In the genomic region with DNA sequence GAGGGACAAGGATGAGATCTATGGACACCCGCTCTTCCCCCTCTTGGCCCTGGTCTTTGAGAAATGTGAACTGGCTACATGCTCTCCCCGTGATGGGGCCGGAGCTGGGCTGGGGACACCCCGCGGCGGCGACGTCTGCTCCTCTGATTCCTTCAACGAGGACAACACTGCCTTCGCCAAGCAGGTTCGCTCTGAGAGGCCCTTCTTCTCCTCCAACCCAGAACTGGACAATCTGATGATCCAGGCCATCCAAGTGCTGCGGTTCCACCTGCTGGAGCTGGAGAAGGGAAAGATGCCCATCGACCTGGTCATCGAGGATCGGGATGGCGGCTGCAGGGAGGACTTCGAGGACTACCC, we compare ENCODE assay signal across 13 cellular contexts. TPM values are rescaled to one million over a fixed set of nuclear protein-coding genes. Genes with fewer than 3 reads are reported as not detected.
"Had no signal": no experiment of that assay in that cellular context is flagged by ENCODE, and none has a peak within 500 bp of the region (broad histone marks: within the 10 kb centered on the region; RNA-seq: fewer than 3 reads in every experiment).

No MANE protein-coding gene starts in this region.

RNA-seq across cellular contexts. Expression of gene CDRT15L2, which starts 9.9 kb away (rescaled TPM):
- total RNA-seq: frontal cortex; kidney epithelial cell; left lung; mammary epithelial cell; mononuclear cell; myocyte; osteoblast; pulmonary artery endothelial cell; right cardiac atrium; SK-MEL-5; T-helper 1 cell treated with Interleukin-12 subunit alpha and Interleukin-12 subunit beta and Interleukin-4 antibody, amounts not matched to agents 30 ng/mL and 1 ng/mL, for 36 hours; tibial nerve had no signal
- polyA plus RNA-seq: esophagus, mammary epithelial cell, right cardiac atrium had no signal
